8 cellular contexts compared by ENCODE assay signal in genomic region chr6:95091823-95092436, GRCh38.
A peak's percentile ranks its signal among the peaks of the same experiment; 100 is the strongest.
DNase-seq lines count a peak whose midpoint lies in the region; ATAC-seq, FAIRE-seq and TF ChIP-seq lines count a peak whose summit lies in the region.

No MANE protein-coding gene starts in this region.

- no peak for FAIRE-seq in frontal cortex (lab: Jason Lieb, UNC)

- CTCF ChIA-PET in T-cell (lab: Charles Lee): interaction anchor here in 1 of 2 donors (0.5 kb wide), 1 partner anchor 8 kb away, joined by 3 read pairs; no protein-coding TSS in a partner anchor

- H3K36me3 Mint-ChIP-seq in chondrocyte (ENCODE audit: low read depth) (no peaks in the 10 kb centered on the region), T-cell (no peaks in the 10 kb centered on the region)

- peaks cover 5% of the 10 kb centered on the region for H3K27me3 Mint-ChIP-seq in chondrocyte (ENCODE audit: low read depth)
- H3K27me3 Mint-ChIP-seq in T-cell: no peaks in the 10 kb centered on the region

- peak; percentile 90 for TF ChIP-seq CTCF in chondrocyte (IDR thresholded peaks at IDR 0.05)

- H3K9me3 Mint-ChIP-seq in chondrocyte (ENCODE audit: low read depth) (no peaks in the 10 kb centered on the region), T-cell (no peaks in the 10 kb centered on the region)

- H3K27ac Mint-ChIP-seq in chondrocyte (ENCODE audit: unreplicated experiment) (no peak overlapping the region), T-cell (no peak overlapping the region)

- H3K4me1 Mint-ChIP-seq in chondrocyte (ENCODE audit: low read depth) (peaks cover 14% of the 10 kb centered on the region), T-cell (no peaks in the 10 kb centered on the region)

- peak; percentile 27 for DNase-seq in DMS79 treated with DMSO at 0.1 percent for 48 hours (lab: John Stamatoyannopoulos, UW)
- peak; percentile 83 for DNase-seq in NCI-H774 (lab: John Stamatoyannopoulos, UW)
- no peak for DNase-seq in chondrocyte (ENCODE audit: low spot score)
- peak; percentile 69 for DNase-seq in midbrain (lab: John Stamatoyannopoulos, UW)
- no peak for DNase-seq in frontal cortex (ENCODE audit: low spot score in 2 of 2)
- no peak for DNase-seq in T-cell

- POLR2A ChIA-PET in T-cell (lab: Charles Lee): no interaction called here

- ATAC-seq in GM21367 (IDR thresholded peaks at IDR 0.05; ENCODE audit: unreplicated experiment): peak; percentile 92
- ATAC-seq in HG03565 (IDR thresholded peaks at IDR 0.05; ENCODE audit: unreplicated experiment): peak; percentile 90
- ATAC-seq in T-cell (replicated peaks in 1 of 4): no peak

- H3K4me3 Mint-ChIP-seq in chondrocyte (ENCODE audit: unreplicated experiment): no peak overlapping the region
- H3K4me3 Mint-ChIP-seq in T-cell: no peak overlapping the region

Comparison
In these comparisons a context has a peak if more than half of its experiments do, and no peak if none do; other contexts are left out.
1. DNase-seq: peak in DMS79 treated with DMSO at 0.1 percent for 48 hours (single experiment), NCI-H774 (single experiment) and midbrain (single experiment); none in chondrocyte (single experiment), frontal cortex (0 of 2) and T-cell (0 of 34).
2. ATAC-seq: peak in GM21367 (single experiment) and HG03565 (single experiment); none in T-cell (0 of 4).